9 cellular contexts compared by ENCODE assay signal in genomic region chr17:58325289-58325726, GRCh38. TPM values are rescaled to one million over a fixed set of nuclear protein-coding genes. Genes with fewer than 3 reads are reported as not detected.
DNase-seq lines count a peak whose midpoint lies in the region; ATAC-seq and TF ChIP-seq lines count a peak whose summit lies in the region.
"Had no signal": no experiment of that assay in that cellular context is flagged by ENCODE, and none has a peak within 500 bp of the region (broad histone marks: within the 10 kb centered on the region; RNA-seq: fewer than 3 reads in every experiment).

No MANE protein-coding gene starts in this region.

- H3K27ac ChIP-seq in DND-41 (ENCODE audit: low read length): no peak overlapping the region
- no peak overlapping the region for H3K27ac ChIP-seq in osteoblast (ENCODE audit: low read depth, low read length)
- H3K27ac ChIP-seq: epithelial cell of prostate had no signal

- H3K79me2 ChIP-seq in DND-41 (ENCODE audit: insufficient read depth, low read length) (peaks cover 12% of the 10 kb centered on the region), osteoblast (ENCODE audit: insufficient read depth, low read length) (no peaks in the 10 kb centered on the region)

- H3K9me3 Mint-ChIP-seq in central memory CD8-positive, alpha-beta T cell: no peaks in the 10 kb centered on the region

- H3K27me3 ChIP-seq in DND-41 (ENCODE audit: insufficient read depth, low read length, poor library complexity) (no peaks in the 10 kb centered on the region), osteoblast (ENCODE audit: insufficient read depth, low read length) (peaks cover 14% of the 10 kb centered on the region)

- TF ChIP-seq CTCF in DND-41 (IDR thresholded peaks at IDR 0.05; ENCODE audit: borderline replicate concordance, extremely low read depth, low read length, poor library complexity, severe bottlenecking): no peak
- no peak for TF ChIP-seq CTCF in osteoblast (IDR thresholded peaks at IDR 0.05; ENCODE audit: extremely low read depth, low read depth, low read length)

- H2AFZ ChIP-seq in DND-41 (ENCODE audit: low read depth, low read length) (no peak overlapping the region), osteoblast (ENCODE audit: low read length) (no peak overlapping the region)

- H3K27me3 Mint-ChIP-seq in central memory CD8-positive, alpha-beta T cell: no peaks in the 10 kb centered on the region

- H3K4me3 ChIP-seq in DND-41 (ENCODE audit: low read depth in 1 of 2, low read length in 2 of 2): no peak overlapping the region
- no peak overlapping the region for H3K4me3 ChIP-seq in osteoblast (ENCODE audit: insufficient read depth, low read length)

- H3K4me2 ChIP-seq in DND-41 (ENCODE audit: insufficient read depth, low read length) (no peak overlapping the region), osteoblast (ENCODE audit: insufficient read depth, low read length) (peak overlapping the region; percentile 74)

- peaks cover 55% of the 10 kb centered on the region for H3K4me1 Mint-ChIP-seq in central memory CD8-positive, alpha-beta T cell

- peak overlapping the region; percentile 42 for H3K4me3 Mint-ChIP-seq in central memory CD8-positive, alpha-beta T cell

- H3K9me3 ChIP-seq in DND-41 (ENCODE audit: insufficient read depth, low read length, severe bottlenecking): no peaks in the 10 kb centered on the region
- H3K9me3 ChIP-seq in osteoblast (ENCODE audit: low read depth, low read length): no peaks in the 10 kb centered on the region

- H3K27ac Mint-ChIP-seq in central memory CD8-positive, alpha-beta T cell (ENCODE audit: low read depth): peak overlapping the region; percentile 91

- DNase-seq in DND-41: peak; percentile 38
- peak; percentile 77 for DNase-seq in NAMALWA (ENCODE audit: low spot score)
- no peak for DNase-seq in central memory CD8-positive, alpha-beta T cell (ENCODE audit: low spot score in 2 of 2)
- DNase-seq in osteoblast (ENCODE audit: insufficient read length, low spot score, missing footprints): peak; percentile 22
- no peak for DNase-seq in HuH-7.5 (ENCODE audit: low spot score)

- H4K20me1 ChIP-seq in DND-41 (ENCODE audit: insufficient read depth, low read length): peaks cover 42% of the 10 kb centered on the region
- no peaks in the 10 kb centered on the region for H4K20me1 ChIP-seq in osteoblast (ENCODE audit: insufficient read depth, low read length)

- H3K36me3 ChIP-seq in DND-41 (ENCODE audit: insufficient read depth, low read length) (peaks cover 23% of the 10 kb centered on the region), osteoblast (ENCODE audit: insufficient read depth, low read length) (no peaks in the 10 kb centered on the region)

- H3K36me3 Mint-ChIP-seq in central memory CD8-positive, alpha-beta T cell (ENCODE audit: insufficient read depth): peaks cover 61% of the 10 kb centered on the region

- peaks cover 32% of the 10 kb centered on the region for H3K4me1 ChIP-seq in DND-41 (ENCODE audit: insufficient read depth, low read length)
- H3K4me1 ChIP-seq in osteoblast (ENCODE audit: insufficient read depth, low read length): no peaks in the 10 kb centered on the region

- ATAC-seq in DND-41 (ENCODE audit: insufficient read depth, low read depth) (no peak), GM21529 (IDR thresholded peaks at IDR 0.05; ENCODE audit: unreplicated experiment) (no peak), GM21360 (IDR thresholded peaks at IDR 0.05; ENCODE audit: unreplicated experiment) (no peak)
- ATAC-seq in central memory CD8-positive, alpha-beta T cell (replicated peaks; ENCODE audit: extremely low read depth, poor library complexity, severe bottlenecking): no peak

- H3K9ac ChIP-seq in DND-41 (ENCODE audit: low read depth, low read length): no peak overlapping the region

RNA-seq across cellular contexts. Expression of gene TSPOAP1, which starts 3.3 kb away (rescaled TPM):
- total RNA-seq in osteoblast: 3.8 and 4.3 TPM in 2 replicates

RNA-seq across cellular contexts. Expression of gene SUPT4H1, which starts 26.7 kb away (rescaled TPM):
- 49.9 and 60.7 TPM in 2 replicates for total RNA-seq in osteoblast

RNA-seq across cellular contexts. Expression of gene MPO, which starts 44.6 kb away (rescaled TPM):
- total RNA-seq in osteoblast: under 0.01 TPM in 1 of 2 replicates, not detected in the other
- total RNA-seq: LHCN-M2 had no signal

Comparison
In these comparisons a context has a peak if more than half of its experiments do, and no peak if none do; other contexts are left out.
1. DNase-seq: peak in DND-41 (single experiment), NAMALWA (single experiment) and osteoblast (single experiment); none in central memory CD8-positive, alpha-beta T cell (0 of 2) and HuH-7.5 (single experiment).